16 cellular contexts compared by ENCODE assay signal in the genomic region with DNA sequence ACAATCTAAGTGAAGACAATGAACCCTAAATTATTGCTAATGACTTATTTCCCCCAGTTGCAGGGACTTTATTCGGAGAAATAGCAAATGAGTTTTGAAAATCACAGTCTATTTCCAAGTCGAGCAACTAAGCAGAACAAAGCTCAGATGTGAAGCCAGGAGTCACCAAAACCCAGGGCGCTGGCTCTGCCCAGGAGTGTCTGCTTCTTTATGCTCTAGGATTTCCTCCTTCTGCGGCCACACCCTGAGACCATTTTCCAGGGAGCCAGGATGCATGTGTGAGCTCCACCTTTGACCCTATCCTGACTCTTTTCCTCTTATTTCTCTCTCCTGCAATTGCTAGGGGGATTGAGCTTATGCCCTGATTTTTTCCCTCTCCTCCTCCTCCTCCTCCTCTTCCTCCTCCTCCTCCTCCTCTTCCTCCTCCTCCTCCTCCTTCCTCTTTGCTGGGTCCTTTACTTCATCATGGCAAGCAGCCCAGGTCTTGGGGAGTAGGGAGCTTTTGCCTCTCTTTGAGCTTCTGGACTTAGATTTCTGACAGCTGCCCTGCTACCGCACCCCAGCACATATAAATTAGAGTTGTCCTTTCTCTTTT.
"Had no signal": no experiment of that assay in that cellular context is flagged by ENCODE, and none has a peak within 500 bp of the region (broad histone marks: within the 10 kb centered on the region; RNA-seq: fewer than 3 reads in every experiment).

No MANE protein-coding gene starts in this region.

- DNase-seq: activated CD4-positive, alpha-beta T cell treated with anti-CD3 and anti-CD28 coated beads for 4 hours; activated CD8-positive, alpha-beta memory T cell treated with anti-CD3 and anti-CD28 coated beads, Interleukin-2, amount 50 U/mL, for 48 hours; activated CD8-positive, alpha-beta T cell treated with anti-CD3 and anti-CD28 coated beads, Interleukin-2, amount 10 ng/mL, durations not matched to agents 7 days and 5 days; activated naive CD4-positive, alpha-beta T cell treated with Interleukin-2 at 50 U/mL for 16 hours; caudate nucleus; effector CD8-positive, alpha-beta T cell; hypothalamus; mesendoderm; stimulated activated CD4-positive, alpha-beta T cell treated with anti-CD3 and anti-CD28 coated beads, Interleukin-4, amount 100 ng/mL, for 1 hour; stimulated activated CD8-positive, alpha-beta memory T cell treated with anti-CD3 and anti-CD28 coated beads, Interleukin-4, amount 100 ng/mL, for 48 hours; stimulated activated naive CD8-positive, alpha-beta T cell treated with anti-CD3 and anti-CD28 coated beads, Interleukin-15, amount 100 ng/mL, for 72 hours; WERI-Rb-1 had no signal

- H3K27ac Mint-ChIP-seq: activated CD8-positive, alpha-beta T cell treated with anti-CD3 and anti-CD28 coated beads, Interleukin-2, amount 10 ng/mL, durations not matched to agents 7 days and 5 days; stimulated activated naive CD8-positive, alpha-beta T cell treated with anti-CD3 and anti-CD28 coated beads, Interleukin-15, amount 100 ng/mL, for 72 hours had no signal

- H3K4me1 ChIP-seq: vagina had no signal

- H3K9me3 ChIP-seq: vagina had no signal

- H3K27me3 ChIP-seq: vagina had no signal

- H3K4me3 Mint-ChIP-seq: activated CD8-positive, alpha-beta T cell treated with anti-CD3 and anti-CD28 coated beads, Interleukin-2, amount 10 ng/mL, durations not matched to agents 7 days and 5 days; neural crest cell; stimulated activated naive CD8-positive, alpha-beta T cell treated with anti-CD3 and anti-CD28 coated beads, Interleukin-15, amount 100 ng/mL, for 72 hours had no signal

- ATAC-seq: activated CD8-positive, alpha-beta T cell treated with anti-CD3 and anti-CD28 coated beads, Interleukin-2, amount 10 ng/mL, durations not matched to agents 7 days and 5 days; stimulated activated naive CD8-positive, alpha-beta T cell treated with anti-CD3 and anti-CD28 coated beads, Interleukin-15, amount 100 ng/mL, for 72 hours had no signal

- H3K36me3 ChIP-seq: vagina, WERI-Rb-1 had no signal

- H3K9me3 Mint-ChIP-seq: stimulated activated naive CD8-positive, alpha-beta T cell treated with anti-CD3 and anti-CD28 coated beads, Interleukin-15, amount 100 ng/mL, for 72 hours had no signal

- H3K4me3 ChIP-seq: coronary artery, vagina had no signal

- H3K27ac ChIP-seq: coronary artery, epithelial cell of prostate, vagina, WERI-Rb-1 had no signal

- H3K4me1 Mint-ChIP-seq: stimulated activated naive CD8-positive, alpha-beta T cell treated with anti-CD3 and anti-CD28 coated beads, Interleukin-15, amount 100 ng/mL, for 72 hours had no signal
